In the genomic region with DNA sequence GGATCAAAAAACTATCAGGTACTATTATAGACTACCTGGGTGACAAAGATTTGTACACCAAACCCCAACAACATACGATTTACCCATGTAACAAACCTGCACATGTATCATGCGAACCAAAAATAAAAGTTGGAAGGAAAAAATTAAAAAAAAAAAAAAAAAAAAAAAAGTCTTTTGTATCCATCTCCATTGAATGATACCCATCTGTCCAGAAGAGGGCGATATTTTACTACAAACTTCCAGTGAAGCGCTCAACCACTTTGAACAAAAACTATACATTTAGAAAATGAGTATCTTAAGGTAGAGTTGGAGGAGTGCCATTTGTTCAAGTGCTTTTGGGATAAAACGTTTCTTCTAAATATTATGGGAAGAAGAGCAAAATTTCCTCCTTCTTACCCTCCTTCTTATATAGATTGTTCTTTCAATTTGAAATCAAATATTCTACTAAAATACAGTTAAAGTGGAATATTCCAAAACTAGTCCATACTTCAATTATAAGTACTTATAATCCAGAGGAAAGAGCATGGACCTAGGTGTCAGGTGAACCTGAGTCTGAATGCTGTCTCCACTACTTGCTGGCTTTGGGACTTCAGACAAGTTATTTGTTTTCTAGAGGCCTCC, we compare ENCODE assay signal across 7 cellular contexts. TPM values are rescaled to one million over a fixed set of nuclear protein-coding genes. Genes with fewer than 3 reads are reported as not detected.
A peak's percentile ranks its signal among the peaks of the same experiment; 100 is the strongest.
DNase-seq lines count a peak whose midpoint lies in the region; ATAC-seq and TF ChIP-seq lines count a peak whose summit lies in the region.

No MANE protein-coding gene starts in this region.

- H3K27me3 ChIP-seq in parathyroid adenoma (ENCODE audit: control insufficient read depth, insufficient read depth, low read length): no peaks in the 10 kb centered on the region

- no peaks in the 10 kb centered on the region for H3K27me3 Mint-ChIP-seq in stimulated activated naive B cell treated with anti-CD40 and anti-IgM and Interleukin-4, amounts not matched to agents 10 μg/mL and 1 μg/mL and 100 μg/mL, for 72 hours

- no peak overlapping the region for H3K27ac Mint-ChIP-seq in stimulated activated naive B cell treated with anti-CD40 and anti-IgM and Interleukin-4, amounts not matched to agents 10 μg/mL and 1 μg/mL and 100 μg/mL, for 72 hours

- no peak overlapping the region for H3K4me3 ChIP-seq in fibroblast of mammary gland (ENCODE audit: control insufficient read depth, low read depth, low read length)
- H3K4me3 ChIP-seq in parathyroid adenoma (ENCODE audit: low read depth, low read length): no peak overlapping the region

- no peaks in the 10 kb centered on the region for H3K4me1 ChIP-seq in parathyroid adenoma

- ATAC-seq in stimulated activated naive B cell treated with anti-CD40 and anti-IgM and Interleukin-4, amounts not matched to agents 10 μg/mL and 1 μg/mL and 100 μg/mL, for 72 hours (replicated peaks): no peak

- H3K79me2 ChIP-seq in parathyroid adenoma: no peaks in the 10 kb centered on the region

- peaks cover 21 to 36% of the 10 kb centered on the region in 2 donors for H3K4me1 Mint-ChIP-seq in stimulated activated naive B cell treated with anti-CD40 and anti-IgM and Interleukin-4, amounts not matched to agents 10 μg/mL and 1 μg/mL and 100 μg/mL, for 72 hours

- no peak overlapping the region for H3K9ac ChIP-seq in parathyroid adenoma

- in situ Hi-C loops in SK-MEL-5 (cut with HindIII; ENCODE audit: low pct_unique_long_range_greater_than_20kb, low sequenced_read_pairs): no loop called here

- H3K36me3 Mint-ChIP-seq in stimulated activated naive B cell treated with anti-CD40 and anti-IgM and Interleukin-4, amounts not matched to agents 10 μg/mL and 1 μg/mL and 100 μg/mL, for 72 hours: peaks cover 3 to 4% of the 10 kb centered on the region in 2 donors

- TF ChIP-seq CTCF in fibroblast of mammary gland (conservative IDR thresholded peaks at IDR 0.05; ENCODE audit: control insufficient read depth, insufficient read depth, low read depth, low read length) (peak; percentile 58), parathyroid adenoma (IDR thresholded peaks at IDR 0.05) (peak; percentile 34)

- H3K4me3 Mint-ChIP-seq in stimulated activated naive B cell treated with anti-CD40 and anti-IgM and Interleukin-4, amounts not matched to agents 10 μg/mL and 1 μg/mL and 100 μg/mL, for 72 hours: no peak overlapping the region

- peak; percentile 31 for DNase-seq in GDM1 (lab: John Stamatoyannopoulos, UW)
- DNase-seq in M059J (ENCODE audit: low read depth): peak; percentile 55
- peak; percentile 79 for DNase-seq in SK-MEL-5 (ENCODE audit: low read depth, low spot score)
- DNase-seq in fibroblast of mammary gland (ENCODE audit: low read depth): peak; percentile 61
- no peak for DNase-seq in stimulated activated naive B cell treated with anti-CD40 and anti-IgM and Interleukin-4, amounts not matched to agents 10 μg/mL and 1 μg/mL and 100 μg/mL, for 72 hours
- no peak for DNase-seq in NCI-H128 (lab: John Stamatoyannopoulos, UW; ENCODE audit: unreplicated experiment)

- H3K27ac ChIP-seq in parathyroid adenoma: no peak overlapping the region

- peaks cover 0 to 2% of the 10 kb centered on the region in 2 donors for H3K9me3 Mint-ChIP-seq in stimulated activated naive B cell treated with anti-CD40 and anti-IgM and Interleukin-4, amounts not matched to agents 10 μg/mL and 1 μg/mL and 100 μg/mL, for 72 hours

- H3K4me2 ChIP-seq in parathyroid adenoma (ENCODE audit: low read length): no peak overlapping the region

- no peaks in the 10 kb centered on the region for H3K36me3 ChIP-seq in parathyroid adenoma (ENCODE audit: control insufficient read depth, insufficient read depth, low read length)

- no peak overlapping the region for H2AFZ ChIP-seq in parathyroid adenoma

- no peaks in the 10 kb centered on the region for H3K9me3 ChIP-seq in parathyroid adenoma (ENCODE audit: control insufficient read depth, low read length)

RNA-seq across cellular contexts. Expression of a gene that starts 23.3 kb away (rescaled TPM):
- 20.6 and 26.7 TPM in 2 replicates for total RNA-seq in M059J (2014; rRNA removed; shearing (Covaris generic))
- 37.1 and 41.8 TPM in 2 replicates for total RNA-seq in SK-MEL-5 (2014; rRNA removed; shearing (Covaris generic))
- 14.1 and 15.3 TPM in 2 replicates for polyA plus RNA-seq in SK-MEL-5 (2015; cell fraction: cytosol; rRNA removed)
- 27.4 and 29.0 TPM in 2 replicates for polyA plus RNA-seq in SK-MEL-5 (2015; cell fraction: nucleus; rRNA removed)

Comparison
In these comparisons a context has a peak if more than half of its experiments do, and no peak if none do; other contexts are left out.
1. DNase-seq: peak in GDM1 (single experiment), M059J (single experiment), SK-MEL-5 (single experiment) and fibroblast of mammary gland (single experiment); none in stimulated activated naive B cell treated with anti-CD40 and anti-IgM and Interleukin-4, amounts not matched to agents 10 μg/mL and 1 μg/mL and 100 μg/mL, for 72 hours (single experiment) and NCI-H128 (single experiment).